In the genomic region with DNA sequence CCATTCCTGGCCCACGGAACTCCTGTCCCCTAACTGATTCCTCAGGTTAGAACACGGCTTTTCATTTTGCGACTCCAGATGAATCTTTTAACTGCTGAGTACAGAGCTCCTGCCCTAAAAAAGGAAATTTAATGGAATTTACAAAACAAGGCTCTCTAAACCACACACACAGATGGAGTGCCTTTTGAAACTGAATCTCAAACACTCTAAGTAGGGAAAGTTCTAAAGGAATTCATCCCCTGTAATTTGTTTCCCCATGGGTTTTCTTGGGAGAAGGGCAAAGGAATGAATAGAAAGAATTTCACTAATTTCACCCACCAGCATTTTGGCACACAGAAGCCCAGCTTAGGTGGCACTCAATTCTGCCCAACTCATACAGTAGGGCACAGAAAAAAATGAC, we compare ENCODE assay signal across 9 cellular contexts.
A peak's percentile ranks its signal among the peaks of the same experiment; 100 is the strongest.
DNase-seq lines count a peak whose midpoint lies in the region; TF ChIP-seq lines count a peak whose summit lies in the region.
"Had no signal": no experiment of that assay in that cellular context is flagged by ENCODE, and none has a peak within 500 bp of the region (broad histone marks: within the 10 kb centered on the region; RNA-seq: fewer than 3 reads in every experiment).

No MANE protein-coding gene starts in this region.

- peak overlapping the region; percentile 88 for H3K27ac Mint-ChIP-seq in activated naive CD4-positive, alpha-beta T cell treated with anti-CD3 and anti-CD28 coated beads, Interleukin-2, amount 10 ng/mL, durations not matched to agents 7 days and 5 days
- H3K27ac Mint-ChIP-seq in brain = peak overlapping the region in 4 of 5 experiments; percentile 61 to 97 (median 94)
- H3K27ac Mint-ChIP-seq: B cell had no signal

- WGBS in transverse colon (ENCODE audit: low coverage in 1 of 2), 2 donors = 66% methylated on average over 3 of the region's 3 CpGs; no CpG with 5 or more reads in 1 of the 2 donors

- H3K9ac ChIP-seq in muscle layer of colon (ENCODE audit: low read length) = peak overlapping the region; percentile 44

- H3K4me3 Mint-ChIP-seq in activated naive CD4-positive, alpha-beta T cell treated with anti-CD3 and anti-CD28 coated beads, Interleukin-2, amount 10 ng/mL, durations not matched to agents 7 days and 5 days = no peak overlapping the region
- H3K4me3 Mint-ChIP-seq in brain = peak overlapping the region in 2 of 5 experiments; percentile 32 to 57
- H3K4me3 Mint-ChIP-seq: B cell had no signal

- H3K27me3 Mint-ChIP-seq in activated naive CD4-positive, alpha-beta T cell treated with anti-CD3 and anti-CD28 coated beads, Interleukin-2, amount 10 ng/mL, durations not matched to agents 7 days and 5 days = no peaks in the 10 kb centered on the region
- H3K27me3 Mint-ChIP-seq in brain = peaks cover 3% of the 10 kb centered on the region
- H3K27me3 Mint-ChIP-seq: B cell had no signal

- H3K4me3 ChIP-seq in muscle layer of colon (ENCODE audit: low read depth in 1 of 2, low read length in 2 of 2) (no peak overlapping the region), transverse colon (no peak overlapping the region)

- H3K27me3 ChIP-seq in muscle layer of colon (ENCODE audit: control insufficient read depth in 1 of 2, insufficient read depth in 2 of 2, low read length in 2 of 2) (no peaks in the 10 kb centered on the region), transverse colon (no peaks in the 10 kb centered on the region)

- no peak for TF ChIP-seq POLR2A in transverse colon (IDR thresholded peaks at IDR 0.05)

- CTCF ChIA-PET in activated naive CD4-positive, alpha-beta T cell treated with anti-CD3 and anti-CD28 coated beads, Interleukin-2, amount 10 ng/mL, durations not matched to agents 7 days and 5 days (lab: Charles Lee) = interaction anchor here (1.1 to 1.9 kb wide), 3 partner anchors 9 to 168 kb away, joined by 3 to 4 read pairs (median 4); no protein-coding TSS in a partner anchor
- CTCF ChIA-PET in HEK293T (lab: Yijun Ruan, JAX) = no interaction called here

- H3K36me3 ChIP-seq in muscle layer of colon (ENCODE audit: insufficient read depth, low read length) (peaks cover 7% of the 10 kb centered on the region), transverse colon (peaks cover 0 to 18% (median 6%) of the 10 kb centered on the region in 4 donors)

- intact Hi-C loops in transverse colon (cut with DNase I; ENCODE audit: low total_unique reads) = loop anchor here (5.0 to 10.0 kb wide), 2 partner anchors 116 to 847 kb away; a partner anchor contains a TSS

- no peak for DNase-seq in activated naive CD4-positive, alpha-beta T cell treated with anti-CD3 and anti-CD28 coated beads, Interleukin-2, amount 10 ng/mL, durations not matched to agents 7 days and 5 days
- DNase-seq in activated naive CD4-positive, alpha-beta T cell treated with Interleukin-2 at 50 U/mL for 16 hours = no peak
- DNase-seq in transverse colon = no peak
- no peak for DNase-seq in DMS53 (lab: John Stamatoyannopoulos, UW)
- DNase-seq in HEK293T (ENCODE audit: extremely low spot score) = no peak
- DNase-seq in GM19240 (ENCODE audit: insufficient read length, low spot score) = no peak

- H3K4me1 Mint-ChIP-seq in activated naive CD4-positive, alpha-beta T cell treated with anti-CD3 and anti-CD28 coated beads, Interleukin-2, amount 10 ng/mL, durations not matched to agents 7 days and 5 days = peaks cover 80% of the 10 kb centered on the region
- peaks cover 42% of the 10 kb centered on the region for H3K4me1 Mint-ChIP-seq in brain

- peaks cover 80% of the 10 kb centered on the region for H3K36me3 Mint-ChIP-seq in activated naive CD4-positive, alpha-beta T cell treated with anti-CD3 and anti-CD28 coated beads, Interleukin-2, amount 10 ng/mL, durations not matched to agents 7 days and 5 days
- peaks cover 47% of the 10 kb centered on the region for H3K36me3 Mint-ChIP-seq in brain

- in situ Hi-C loops in transverse colon (cut with MboI; ENCODE audit: low pct_ligation_motif_present in 1 of 4, low pct_unique_long_range_greater_than_20kb in 1 of 4, low sequenced_read_pairs in 3 of 4) = no loop called here

- H3K4me1 ChIP-seq in muscle layer of colon (ENCODE audit: insufficient read depth, low read length) = peaks cover 38% of the 10 kb centered on the region
- peaks cover 7 to 40% (median 11%) of the 10 kb centered on the region in 4 donors for H3K4me1 ChIP-seq in transverse colon

- H3K27ac ChIP-seq in muscle layer of colon (ENCODE audit: low read depth, low read length) (peak overlapping the region; percentile 75), transverse colon (peak overlapping the region; percentile 72 to 90 (median 80))

- no peak for TF ChIP-seq EP300 in transverse colon (IDR thresholded peaks at IDR 0.05; ENCODE audit: low read depth)

- no peaks in the 10 kb centered on the region for H3K9me3 Mint-ChIP-seq in activated naive CD4-positive, alpha-beta T cell treated with anti-CD3 and anti-CD28 coated beads, Interleukin-2, amount 10 ng/mL, durations not matched to agents 7 days and 5 days
- peaks cover 0 to 2% (median 0%) of the 10 kb centered on the region in 5 experiments for H3K9me3 Mint-ChIP-seq in brain

- TF ChIP-seq CTCF in brain (conservative IDR thresholded peaks at IDR 0.05) = no peak
- no peak for TF ChIP-seq CTCF in transverse colon (IDR thresholded peaks at IDR 0.05)

- H3K9me3 ChIP-seq in muscle layer of colon (ENCODE audit: low read length) (no peaks in the 10 kb centered on the region), transverse colon (no peaks in the 10 kb centered on the region)

- POLR2A ChIA-PET in HEK293T (lab: Yijun Ruan, JAX) = no interaction called here

TF ChIP-seq in HEK293T, 16 proteins besides CTCF, POLR2A, EP300 and RAD21:
- TF ChIP-seq BHLHE40 (IDR thresholded peaks at IDR 0.05; ENCODE audit: borderline replicate concordance) (no peak), TARDBP (IDR thresholded peaks at IDR 0.05) (no peak), FOXM1 (IDR thresholded peaks at IDR 0.05; ENCODE audit: borderline replicate concordance) (no peak), FOXK2 (IDR thresholded peaks at IDR 0.05) (no peak), ARNT (IDR thresholded peaks at IDR 0.05) (no peak), HDGF (IDR thresholded peaks at IDR 0.05; ENCODE audit: borderline replicate concordance) (no peak), L3MBTL2 (conservative IDR thresholded peaks at IDR 0.05) (no peak), FOXA1 (IDR thresholded peaks at IDR 0.05) (no peak), LEF1 (IDR thresholded peaks at IDR 0.05; ENCODE audit: borderline replicate concordance) (no peak), CTBP1 (IDR thresholded peaks at IDR 0.05; ENCODE audit: borderline replicate concordance) (no peak), ZNF384 (IDR thresholded peaks at IDR 0.05) (no peak), SP1 (IDR thresholded peaks at IDR 0.05) (no peak), SUZ12 (IDR thresholded peaks at IDR 0.05) (no peak), ELF4 (IDR thresholded peaks at IDR 0.05) (no peak), NFRKB (IDR thresholded peaks at IDR 0.05) (no peak)
- TF ChIP-seq, protein P1, sequence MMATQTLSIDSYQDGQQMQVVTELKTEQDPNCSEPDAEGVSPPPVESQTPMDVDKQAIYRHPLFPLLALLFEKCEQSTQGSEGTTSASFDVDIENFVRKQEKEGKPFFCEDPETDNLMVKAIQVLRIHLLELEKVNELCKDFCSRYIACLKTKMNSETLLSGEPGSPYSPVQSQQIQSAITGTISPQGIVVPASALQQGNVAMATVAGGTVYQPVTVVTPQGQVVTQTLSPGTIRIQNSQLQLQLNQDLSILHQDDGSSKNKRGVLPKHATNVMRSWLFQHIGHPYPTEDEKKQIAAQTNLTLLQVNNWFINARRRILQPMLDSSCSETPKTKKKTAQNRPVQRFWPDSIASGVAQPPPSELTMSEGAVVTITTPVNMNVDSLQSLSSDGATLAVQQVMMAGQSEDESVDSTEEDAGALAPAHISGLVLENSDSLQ (IDR thresholded peaks at IDR 0.05) = no peak
